ENCODE assay signal across 9 cellular contexts in the genomic region with DNA sequence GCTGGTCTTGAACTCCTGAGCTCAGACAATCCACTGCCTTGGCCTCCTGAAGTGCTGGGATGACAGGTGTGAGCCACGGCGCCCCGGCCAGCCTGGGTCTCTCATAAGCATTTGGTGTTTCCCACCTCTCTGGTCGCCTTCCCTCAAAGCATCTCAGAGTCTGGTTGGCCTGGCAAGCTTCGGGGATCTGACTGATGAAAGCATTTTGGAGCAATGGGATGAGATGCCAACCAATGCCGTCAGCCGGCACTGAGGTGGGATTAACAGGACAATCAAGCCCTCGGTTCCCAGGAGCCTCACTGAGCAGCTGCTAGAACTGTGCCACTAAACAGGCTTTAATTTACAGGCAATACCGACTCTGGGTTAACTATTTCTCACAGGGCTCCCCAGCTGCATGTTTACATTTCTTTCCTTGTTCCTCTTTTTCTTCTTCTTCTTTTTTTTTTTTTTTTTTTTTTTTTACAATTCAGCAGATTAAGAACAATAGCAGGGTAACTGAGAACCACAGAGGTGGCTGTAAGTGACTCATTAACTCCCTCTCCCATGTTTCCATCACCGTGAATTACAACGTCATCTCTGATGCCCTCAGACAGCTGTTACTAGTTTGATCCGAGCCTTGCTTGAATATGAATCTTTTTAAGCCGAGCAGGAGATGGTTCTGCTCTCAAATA. TPM values are rescaled to one million over a fixed set of nuclear protein-coding genes. Genes with fewer than 3 reads are reported as not detected.
DNase-seq lines count a peak whose midpoint lies in the region; ATAC-seq and TF ChIP-seq lines count a peak whose summit lies in the region.
"Had no signal": no experiment of that assay in that cellular context is flagged by ENCODE, and none has a peak within 500 bp of the region (broad histone marks: within the 10 kb centered on the region; RNA-seq: fewer than 3 reads in every experiment).

No MANE protein-coding gene starts in this region.

- no peak overlapping the region for H3K9ac ChIP-seq in skeletal muscle tissue (ENCODE audit: low read depth in 1 of 3, low read length in 3 of 3)

- no peak overlapping the region for H3K4me3 Mint-ChIP-seq in activated CD4-positive, alpha-beta T cell treated with anti-CD3 and anti-CD28 coated beads for 36 hours

- H3K4me1 ChIP-seq in skeletal muscle tissue (ENCODE audit: control insufficient read depth in 3 of 3, insufficient read depth in 3 of 3, low read length in 3 of 3) = peaks cover 43 to 54% (median 44%) of the 10 kb centered on the region in 3 donors

- CTCF ChIA-PET in activated CD4-positive, alpha-beta T cell treated with anti-CD3 and anti-CD28 coated beads for 36 hours (lab: Charles Lee) = interaction anchor here (0.5 to 4.9 kb wide), 34 partner anchors 11 to 426 kb away, joined by 3 to 78 read pairs (median 4); partner anchors contain the start of gene HPCAL1

- H3K4me3 ChIP-seq in skeletal muscle tissue (ENCODE audit: low read length in 3 of 3) = no peak overlapping the region
- H3K4me3 ChIP-seq: A549 had no signal

- peak overlapping the region; percentile 23 for H3K27ac ChIP-seq in skeletal muscle tissue (ENCODE audit: low read depth, low read length)

- peak; percentile 43 for ATAC-seq in HG03064 (IDR thresholded peaks at IDR 0.05; ENCODE audit: low read depth, unreplicated experiment)
- no peak for ATAC-seq in activated CD4-positive, alpha-beta T cell treated with anti-CD3 and anti-CD28 coated beads for 36 hours
- ATAC-seq: A549 had no signal

- no peaks in the 10 kb centered on the region for H3K36me3 ChIP-seq in skeletal muscle tissue (ENCODE audit: control insufficient read depth in 3 of 3, insufficient read depth in 3 of 3, low read length in 3 of 3)

- POLR2A ChIA-PET in activated CD4-positive, alpha-beta T cell treated with anti-CD3 and anti-CD28 coated beads for 36 hours (lab: Charles Lee) = interaction anchor here (0.6 to 0.7 kb wide), 4 partner anchors 35 to 228 kb away, joined by 3 to 6 read pairs (median 3); no protein-coding TSS in a partner anchor

- peaks cover 15% of the 10 kb centered on the region for H3K36me3 Mint-ChIP-seq in activated CD4-positive, alpha-beta T cell treated with anti-CD3 and anti-CD28 coated beads for 36 hours (ENCODE audit: low read depth)

- H3K27ac Mint-ChIP-seq in activated CD4-positive, alpha-beta T cell treated with anti-CD3 and anti-CD28 coated beads for 36 hours = no peak overlapping the region

- no peaks in the 10 kb centered on the region for H3K9me3 ChIP-seq in skeletal muscle tissue (ENCODE audit: control insufficient read depth in 3 of 3, low read length in 3 of 3)

- 0 out of 2 replicates have a peak, but pooled peaks have one; percentile 21 for TF ChIP-seq POLR2A in Raji (IDR thresholded peaks at IDR 0.05; ENCODE audit: insufficient read depth, low read depth, low read length)

- no peaks in the 10 kb centered on the region for H3K27me3 ChIP-seq in skeletal muscle tissue (ENCODE audit: control insufficient read depth in 3 of 3, insufficient read depth in 3 of 3, low read length in 3 of 3)

- intact Hi-C loops in activated CD4-positive, alpha-beta T cell treated with anti-CD3 and anti-CD28 coated beads for 36 hours (cut with DNase I, micrococcal nuclease) = no loop called here

- no peaks in the 10 kb centered on the region for H3K27me3 Mint-ChIP-seq in activated CD4-positive, alpha-beta T cell treated with anti-CD3 and anti-CD28 coated beads for 36 hours

- DNase-seq in NCI-H524 (lab: John Stamatoyannopoulos, UW) (peak; percentile 47 to 68), NCI-H524 treated with DMSO at 0.1 percent for 48 hours (lab: John Stamatoyannopoulos, UW) (no peak), DMS 273 treated with DMSO at 0.1 percent for 48 hours (lab: John Stamatoyannopoulos, UW) (no peak), NCI-H345 treated with DMSO at 0.1 percent for 48 hours (lab: John Stamatoyannopoulos, UW; ENCODE audit: unreplicated experiment) (no peak)
- DNase-seq in activated CD4-positive, alpha-beta T cell treated with anti-CD3 and anti-CD28 coated beads for 36 hours = no peak

- H3K9me3 Mint-ChIP-seq in activated CD4-positive, alpha-beta T cell treated with anti-CD3 and anti-CD28 coated beads for 36 hours (ENCODE audit: low read depth) = no peaks in the 10 kb centered on the region

- peaks cover 63% of the 10 kb centered on the region for H3K4me1 Mint-ChIP-seq in activated CD4-positive, alpha-beta T cell treated with anti-CD3 and anti-CD28 coated beads for 36 hours

RNA-seq across cellular contexts. Expression of gene ODC1, which starts 38.0 kb away (rescaled TPM):
- total RNA-seq in skeletal muscle tissue = 99.7 TPM
- 100 to 1,000 TPM; 158 to 170 TPM for total RNA-seq in activated CD4-positive, alpha-beta T cell treated with anti-CD3 and anti-CD28 coated beads for 36 hours

Comparison
In these comparisons a context has a peak if more than half of its experiments do, and no peak if none do; other contexts are left out.
1. DNase-seq: peak in NCI-H524 (2 of 2); none in NCI-H524 treated with DMSO at 0.1 percent for 48 hours (single experiment), DMS 273 treated with DMSO at 0.1 percent for 48 hours (single experiment), NCI-H345 treated with DMSO at 0.1 percent for 48 hours (single experiment) and activated CD4-positive, alpha-beta T cell treated with anti-CD3 and anti-CD28 coated beads for 36 hours (single experiment).